In genomic region chr7:142689439-142690168, GRCh38 we compare ENCODE assay signal across 1 cellular context.
TF ChIP-seq lines count a peak whose summit lies in the region.

No MANE protein-coding gene starts in this region.

TF ChIP-seq in GM23338, 12 proteins besides CTCF, POLR2A, EP300 and RAD21 (continued from another document):
- TF ChIP-seq REST (IDR thresholded peaks at IDR 0.05; ENCODE audit: unreplicated experiment) (no peak), ZNF114 (CRISPR knock-in tag; IDR thresholded peaks at IDR 0.05) (no peak), CREB1 (CRISPR knock-in tag; IDR thresholded peaks at IDR 0.05; ENCODE audit: low read depth) (no peak), POLR2AphosphoS5 (IDR thresholded peaks at IDR 0.05; ENCODE audit: low read depth) (no peak), ZNF462 (CRISPR knock-in tag; IDR thresholded peaks at IDR 0.05) (no peak)
